In genomic region chr20:49713779-49714712, GRCh38 we compare ENCODE assay signal across 8 cellular contexts. TPM values are rescaled to one million over a fixed set of nuclear protein-coding genes. Genes with fewer than 3 reads are reported as not detected.
DNase-seq lines count a peak whose midpoint lies in the region; ATAC-seq, FAIRE-seq and TF ChIP-seq lines count a peak whose summit lies in the region.

Gene B4GALT5 (minus strand): TSS chr20:49713878. CDS start chr20:49713690, 188 bp downstream.

- peaks cover 49% of the 10 kb centered on the region for H3K4me1 Mint-ChIP-seq in activated CD4-positive, alpha-beta T cell treated with anti-CD3 and anti-CD28 coated beads for 36 hours

- FAIRE-seq in A549 (lab: Jason Lieb, UNC) = no peak

- no peaks in the 10 kb centered on the region for H3K9me3 ChIP-seq in A549

- H3K9me3 Mint-ChIP-seq in activated CD4-positive, alpha-beta T cell treated with anti-CD3 and anti-CD28 coated beads for 36 hours (ENCODE audit: low read depth) = no peaks in the 10 kb centered on the region

- peak; percentile 31 for TF ChIP-seq POLR2A in A549 (IDR thresholded peaks at IDR 0.05; ENCODE audit: low read length)

- DNase-seq in A549 (ENCODE audit: low read depth in 1 of 2, low spot score in 1 of 2) (peak; percentile 41 to 72), NCI-H510A (lab: John Stamatoyannopoulos, UW) (peak; percentile 65), kidney glomerular epithelial cell (lab: John Stamatoyannopoulos, UW) (peak; percentile 61)
- peak; percentile 77 for DNase-seq in activated CD4-positive, alpha-beta T cell treated with anti-CD3 and anti-CD28 coated beads for 36 hours
- peak; percentile 78 for DNase-seq in stimulated activated CD4-positive, alpha-beta T cell treated with anti-CD3 and anti-CD28 coated beads, Interleukin-15, amount 100 ng/mL, for 24 hours

- peak within 1 kb of the TSS; percentile 84 for H3K4me3 ChIP-seq in A549

- WGBS in A549 (ENCODE audit: missing lambda C conversion rate) = 13% methylated on average over 30 of the region's 66 CpGs

- peaks cover 5% of the 10 kb centered on the region for H3K27me3 Mint-ChIP-seq in activated CD4-positive, alpha-beta T cell treated with anti-CD3 and anti-CD28 coated beads for 36 hours

- intact Hi-C loops in activated CD4-positive, alpha-beta T cell treated with anti-CD3 and anti-CD28 coated beads for 36 hours (cut with DNase I, micrococcal nuclease) = loop anchor here (1.0 to 10.0 kb wide), 9 partner anchors 15 to 222 kb away; partner anchors contain the start of genes SLC9A8 (in 2 of the 2), RNF114 (in 1 of the 2) and SPATA2 (in 1 of the 2)

- peak within 1 kb of the TSS; percentile 97 to 98 for H3K27ac ChIP-seq in A549
- peak within 1 kb of the TSS; percentile 75 for H3K27ac ChIP-seq in cingulate gyrus (ENCODE audit: low read depth, low read length)

- no peak; a peak in 2 of 5 replicates for TF ChIP-seq RAD21 in A549 (conservative IDR thresholded peaks at IDR 0.05 in 1 of 2, IDR thresholded peaks at IDR 0.05 in 1 of 2)

- CTCF ChIA-PET in A549 (lab: Yijun Ruan, JAX) = interaction anchor here (0.7 to 2.1 kb wide), 9 partner anchors 23 to 175 kb away, joined by 3 to 8 read pairs (median 3); no protein-coding TSS in a partner anchor
- CTCF ChIA-PET in activated CD4-positive, alpha-beta T cell treated with anti-CD3 and anti-CD28 coated beads for 36 hours (lab: Charles Lee) = interaction anchor here (0.6 to 1.1 kb wide), 6 partner anchors 10 to 133 kb away, joined by 3 read pairs; no protein-coding TSS in a partner anchor

- H3K4me1 ChIP-seq in A549 = peaks cover 49% of the 10 kb centered on the region

- no peak for TF ChIP-seq EP300 in A549 (IDR thresholded peaks at IDR 0.05)

- POLR2A ChIA-PET in A549 (lab: Yijun Ruan, JAX) = interaction anchor here (0.9 to 1.8 kb wide), 2 partner anchors 61 to 76 kb away, joined by 4 read pairs; no protein-coding TSS in a partner anchor
- POLR2A ChIA-PET in activated CD4-positive, alpha-beta T cell treated with anti-CD3 and anti-CD28 coated beads for 36 hours (lab: Charles Lee) = interaction anchor here (0.6 to 1.1 kb wide), 3 partner anchors 45 to 355 kb away, joined by 3 to 4 read pairs (median 3); no protein-coding TSS in a partner anchor

- no peaks in the 10 kb centered on the region for H3K36me3 Mint-ChIP-seq in activated CD4-positive, alpha-beta T cell treated with anti-CD3 and anti-CD28 coated beads for 36 hours (ENCODE audit: low read depth)

- ATAC-seq in A549 = peak; percentile 69 to 81
- ATAC-seq in GM18520 (IDR thresholded peaks at IDR 0.05; ENCODE audit: unreplicated experiment) = peak; percentile 68
- ATAC-seq in HG03066 (IDR thresholded peaks at IDR 0.05; ENCODE audit: low read depth, unreplicated experiment) = peak; percentile 77
- peak; percentile 73 for ATAC-seq in activated CD4-positive, alpha-beta T cell treated with anti-CD3 and anti-CD28 coated beads for 36 hours

- H3K27ac Mint-ChIP-seq in activated CD4-positive, alpha-beta T cell treated with anti-CD3 and anti-CD28 coated beads for 36 hours = peak within 1 kb of the TSS; percentile 91

- H3K4me2 ChIP-seq in A549 = peak within 1 kb of the TSS; percentile 95

- peak within 1 kb of the TSS; percentile 82 for H3K4me3 Mint-ChIP-seq in activated CD4-positive, alpha-beta T cell treated with anti-CD3 and anti-CD28 coated beads for 36 hours

- no peak for TF ChIP-seq CTCF in A549 (IDR thresholded peaks at IDR 0.05)

TF ChIP-seq in A549, 52 proteins besides CTCF, POLR2A, EP300 and RAD21:
- TF ChIP-seq MAZ (IDR thresholded peaks at IDR 0.05; ENCODE audit: borderline replicate concordance, low read depth, low read length) (no peak), FOSL2 (IDR thresholded peaks at IDR 0.05) (no peak), FOSL2 (CRISPR knock-in tag; IDR thresholded peaks at IDR 0.05) (peak; percentile 67), FOSB (CRISPR knock-in tag; IDR thresholded peaks at IDR 0.05) (no peak), ZNF302 (CRISPR knock-in tag; IDR thresholded peaks at IDR 0.05) (no peak), MAX (IDR thresholded peaks at IDR 0.05) (peak; percentile 73; the same call in 1 of the 2 replicates), CEBPB (IDR thresholded peaks at IDR 0.05) (peak in 1 of 2 experiments; percentile 20; a peak in 1 of 4 replicates), HDAC2 (IDR thresholded peaks at IDR 0.05) (no peak), RARB (CRISPR knock-in tag; IDR thresholded peaks at IDR 0.05) (no peak), BCL3 (IDR thresholded peaks at IDR 0.05) (0 out of 3 replicates have a peak, but pooled peaks have one; percentile 37), HOXB13 (CRISPR knock-in tag; IDR thresholded peaks at IDR 0.05; ENCODE audit: low read depth) (no peak), MYC (IDR thresholded peaks at IDR 0.05; ENCODE audit: borderline replicate concordance, low read length) (0 out of 2 replicates have a peak, but pooled peaks have one; percentile 41), JUN (IDR thresholded peaks at IDR 0.05) (peak; percentile 40 to 71; a peak in 3 of 5 replicates), HMGXB4 (CRISPR knock-in tag; IDR thresholded peaks at IDR 0.05; ENCODE audit: borderline replicate concordance) (no peak), HES2 (IDR thresholded peaks at IDR 0.05) (no peak), RFX5 (IDR thresholded peaks at IDR 0.05) (no peak)

RNA-seq across cellular contexts. Expression of gene B4GALT5, which starts in this region (rescaled TPM):
- polyA plus RNA-seq in A549 (2011; rRNA removed) = 82.8 and 88.7 TPM in 2 replicates
- polyA plus RNA-seq in A549 (2012; cell fraction: cytosol; rRNA removed) = 39.0 and 48.5 TPM in 2 replicates
- polyA plus RNA-seq in A549 (2012; cell fraction: nucleus; rRNA removed) = 23.2 and 34.8 TPM in 2 replicates
- 68.1 to 84.0 TPM (median 81.5 TPM) in 3 replicates for polyA plus RNA-seq in A549 (2017; fragmentation: RNase III; extraction: RNeasy Plus Mini Kit Qiagen cat#74134 plus additional on column Dnase treatment)
- 66.0 and 68.4 TPM in 2 replicates for polyA minus RNA-seq in A549 (2011; rRNA and poly(A)+ RNA removed)
- 10 to 100 TPM; 18.6 to 19.6 TPM for total RNA-seq in activated CD4-positive, alpha-beta T cell treated with anti-CD3 and anti-CD28 coated beads for 36 hours

Comparison
In these comparisons a context has a peak if more than half of its experiments do, and no peak if none do; other contexts are left out.
1. Peak in every context shown above with its lines: DNase-seq, ATAC-seq, H3K4me3 ChIP-seq and H3K27ac ChIP-seq.